Comparison of ENCODE assay signal across 28 cellular contexts in genomic region chr7:129212596-129212995, GRCh38. TPM values are rescaled to one million over a fixed set of nuclear protein-coding genes. Genes with fewer than 3 reads are reported as not detected.
"Had no signal": no experiment of that assay in that cellular context is flagged by ENCODE, and none has a peak within 500 bp of the region (broad histone marks: within the 10 kb centered on the region; RNA-seq: fewer than 3 reads in every experiment).

No MANE protein-coding gene starts in this region.

- H3K4me3 ChIP-seq: left ventricle myocardium inferior, lung, mucosa of descending colon, pancreas, prostate gland, smooth muscle cell, stomach, testis, thyroid gland, transverse colon, upper lobe of left lung, vagina had no signal

- H3K4me1 ChIP-seq: pancreas, prostate gland, transverse colon, upper lobe of left lung, vagina had no signal

- FAIRE-seq: pancreas had no signal

- H3K4me2 ChIP-seq: smooth muscle cell had no signal

- H3K27ac ChIP-seq: left ventricle myocardium inferior, pancreas, prostate gland, stomach, testis, thyroid gland, transverse colon, upper lobe of left lung, vagina had no signal

- ATAC-seq: mucosa of descending colon; naive thymus-derived CD4-positive, alpha-beta T cell; natural killer cell treated with Interleukin-12 subunit alpha and Interleukin-12 subunit beta and Interleukin-15 and Interleukin-18, amount 100 ng/mL, for 72 hours; pancreas; right cardiac atrium; sciatic nerve; stimulated activated naive B cell treated with anti-CD40 and anti-IgM and Interleukin-4, amounts not matched to agents 10 μg/mL and 1 μg/mL and 100 μg/mL, for 72 hours; stimulated activated naive CD8-positive, alpha-beta T cell treated with anti-CD3 and anti-CD28 coated beads, Interleukin-15, Interleukin-2, amounts not matched to agents 100 U/mL and 50 U/mL, for 24 hours had no signal

- H3K36me3 ChIP-seq: pancreas, prostate gland, transverse colon, upper lobe of left lung had no signal

- H3K27me3 ChIP-seq: pancreas, testis, thyroid gland, transverse colon, upper lobe of left lung, vagina had no signal

- H3K9me3 ChIP-seq: left ventricle myocardium inferior, mucosa of descending colon, pancreas, prostate gland, stomach, testis, thyroid gland, transverse colon, upper lobe of left lung, vagina had no signal

- DNase-seq: hypothalamus; islet precursor cell; left ventricle myocardium inferior; mesendoderm; midbrain; mucosa of descending colon; naive thymus-derived CD4-positive, alpha-beta T cell; nucleus accumbens; pancreas; retina; right cardiac atrium; stimulated activated CD4-positive, alpha-beta T cell treated with anti-CD3 and anti-CD28 coated beads, Interleukin-1b, Interleukin-23, amount 100 ng/mL, for 48 hours; stimulated activated CD4-positive, alpha-beta T cell treated with anti-CD3 and anti-CD28 coated beads, Interleukin-2, amount 100 ng/mL, for 48 hours; stimulated activated CD4-positive, alpha-beta T cell treated with anti-CD3 and anti-CD28 coated beads, Interleukin-4, amount 100 ng/mL, for 4 hours; stimulated activated CD8-positive, alpha-beta memory T cell treated with anti-CD3 and anti-CD28 coated beads, Interleukin-4, amount 100 ng/mL, for 48 hours; stimulated activated naive B cell treated with anti-CD40 and anti-IgM and Interleukin-4, amounts not matched to agents 10 μg/mL and 1 μg/mL and 100 μg/mL, for 72 hours; stimulated activated naive CD8-positive, alpha-beta T cell treated with anti-CD3 and anti-CD28 coated beads, Interleukin-15, Interleukin-2, amounts not matched to agents 100 U/mL and 50 U/mL, for 24 hours; stomach; testis; thyroid gland; transverse colon; upper lobe of left lung had no signal

RNA-seq across cellular contexts. Expression of gene SMO, which starts 24.2 kb away (rescaled TPM):
- polyA plus RNA-seq: naive thymus-derived CD4-positive, alpha-beta T cell had no signal
